In the genomic region with DNA sequence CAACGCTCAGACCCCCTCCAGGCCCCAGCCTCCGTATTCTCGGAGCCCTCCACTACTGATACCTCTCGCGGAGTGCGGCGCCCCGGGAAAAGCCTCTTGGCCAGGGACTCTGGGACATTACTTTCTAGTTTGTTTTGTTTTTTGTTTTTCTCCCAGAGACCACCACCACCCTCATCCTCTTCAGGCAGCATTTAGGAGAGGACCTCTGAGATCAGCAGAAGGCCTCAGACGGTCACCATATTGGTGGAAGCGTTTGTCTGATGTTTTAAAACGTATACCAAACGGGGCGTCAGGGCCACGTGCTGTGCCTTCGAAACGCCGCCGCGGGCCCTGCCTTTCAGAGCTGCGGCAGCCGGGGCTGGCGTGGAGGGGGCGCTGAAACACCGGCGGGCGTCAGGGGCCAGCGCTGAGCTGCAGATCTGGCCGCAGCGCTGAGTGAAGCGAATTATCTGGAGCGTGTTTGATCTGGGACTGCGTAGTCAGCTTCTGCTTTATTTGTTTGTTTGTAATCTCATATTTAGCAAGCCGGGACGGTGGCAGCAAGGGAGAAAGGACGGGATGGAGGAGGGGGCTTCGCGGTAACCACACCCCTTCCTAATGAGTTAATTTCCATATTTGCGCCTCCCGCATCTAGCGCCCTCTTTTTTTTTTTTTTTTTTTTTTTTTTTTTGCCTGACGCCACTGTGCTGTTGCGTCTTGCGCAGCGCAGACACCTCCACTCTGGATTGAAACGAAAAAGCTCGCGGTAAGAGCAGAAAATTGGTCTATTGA, we compare ENCODE assay signal across 1 cellular context.
A peak's percentile ranks its signal among the peaks of the same experiment; 100 is the strongest.
TF ChIP-seq lines count a peak whose summit lies in the region.

No MANE protein-coding gene starts in this region.

TF ChIP-seq in WTC11, 78 proteins besides CTCF, POLR2A, EP300 and RAD21 (continued from another document and continues in another):
- TF ChIP-seq, protein P1, sequence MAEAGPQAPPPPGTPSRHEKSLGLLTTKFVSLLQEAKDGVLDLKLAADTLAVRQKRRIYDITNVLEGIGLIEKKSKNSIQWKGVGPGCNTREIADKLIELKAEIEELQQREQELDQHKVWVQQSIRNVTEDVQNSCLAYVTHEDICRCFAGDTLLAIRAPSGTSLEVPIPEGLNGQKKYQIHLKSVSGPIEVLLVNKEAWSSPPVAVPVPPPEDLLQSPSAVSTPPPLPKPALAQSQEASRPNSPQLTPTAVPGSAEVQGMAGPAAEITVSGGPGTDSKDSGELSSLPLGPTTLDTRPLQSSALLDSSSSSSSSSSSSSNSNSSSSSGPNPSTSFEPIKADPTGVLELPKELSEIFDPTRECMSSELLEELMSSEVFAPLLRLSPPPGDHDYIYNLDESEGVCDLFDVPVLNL (CRISPR knock-in tag; IDR thresholded peaks at IDR 0.05; ENCODE audit: borderline replicate concordance, low read depth): no peak
- TF ChIP-seq ZNF512 (CRISPR knock-in tag; IDR thresholded peaks at IDR 0.05; ENCODE audit: borderline replicate concordance): 0 out of 2 replicates have a peak, but pooled peaks have one; percentile 26
- no peak for TF ChIP-seq SMAD4 (CRISPR knock-in tag; IDR thresholded peaks at IDR 0.05)
- no peak for TF ChIP-seq TCF7 (CRISPR knock-in tag; IDR thresholded peaks at IDR 0.05; ENCODE audit: low read depth)
- TF ChIP-seq, protein P2, sequence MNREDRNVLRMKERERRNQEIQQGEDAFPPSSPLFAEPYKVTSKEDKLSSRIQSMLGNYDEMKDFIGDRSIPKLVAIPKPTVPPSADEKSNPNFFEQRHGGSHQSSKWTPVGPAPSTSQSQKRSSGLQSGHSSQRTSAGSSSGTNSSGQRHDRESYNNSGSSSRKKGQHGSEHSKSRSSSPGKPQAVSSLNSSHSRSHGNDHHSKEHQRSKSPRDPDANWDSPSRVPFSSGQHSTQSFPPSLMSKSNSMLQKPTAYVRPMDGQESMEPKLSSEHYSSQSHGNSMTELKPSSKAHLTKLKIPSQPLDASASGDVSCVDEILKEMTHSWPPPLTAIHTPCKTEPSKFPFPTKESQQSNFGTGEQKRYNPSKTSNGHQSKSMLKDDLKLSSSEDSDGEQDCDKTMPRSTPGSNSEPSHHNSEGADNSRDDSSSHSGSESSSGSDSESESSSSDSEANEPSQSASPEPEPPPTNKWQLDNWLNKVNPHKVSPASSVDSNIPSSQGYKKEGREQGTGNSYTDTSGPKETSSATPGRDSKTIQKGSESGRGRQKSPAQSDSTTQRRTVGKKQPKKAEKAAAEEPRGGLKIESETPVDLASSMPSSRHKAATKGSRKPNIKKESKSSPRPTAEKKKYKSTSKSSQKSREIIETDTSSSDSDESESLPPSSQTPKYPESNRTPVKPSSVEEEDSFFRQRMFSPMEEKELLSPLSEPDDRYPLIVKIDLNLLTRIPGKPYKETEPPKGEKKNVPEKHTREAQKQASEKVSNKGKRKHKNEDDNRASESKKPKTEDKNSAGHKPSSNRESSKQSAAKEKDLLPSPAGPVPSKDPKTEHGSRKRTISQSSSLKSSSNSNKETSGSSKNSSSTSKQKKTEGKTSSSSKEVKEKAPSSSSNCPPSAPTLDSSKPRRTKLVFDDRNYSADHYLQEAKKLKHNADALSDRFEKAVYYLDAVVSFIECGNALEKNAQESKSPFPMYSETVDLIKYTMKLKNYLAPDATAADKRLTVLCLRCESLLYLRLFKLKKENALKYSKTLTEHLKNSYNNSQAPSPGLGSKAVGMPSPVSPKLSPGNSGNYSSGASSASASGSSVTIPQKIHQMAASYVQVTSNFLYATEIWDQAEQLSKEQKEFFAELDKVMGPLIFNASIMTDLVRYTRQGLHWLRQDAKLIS (CRISPR knock-in tag; IDR thresholded peaks at IDR 0.05; ENCODE audit: borderline replicate concordance): peak; percentile 96; the same call in 1 of the 2 replicates
- TF ChIP-seq, protein P3, sequence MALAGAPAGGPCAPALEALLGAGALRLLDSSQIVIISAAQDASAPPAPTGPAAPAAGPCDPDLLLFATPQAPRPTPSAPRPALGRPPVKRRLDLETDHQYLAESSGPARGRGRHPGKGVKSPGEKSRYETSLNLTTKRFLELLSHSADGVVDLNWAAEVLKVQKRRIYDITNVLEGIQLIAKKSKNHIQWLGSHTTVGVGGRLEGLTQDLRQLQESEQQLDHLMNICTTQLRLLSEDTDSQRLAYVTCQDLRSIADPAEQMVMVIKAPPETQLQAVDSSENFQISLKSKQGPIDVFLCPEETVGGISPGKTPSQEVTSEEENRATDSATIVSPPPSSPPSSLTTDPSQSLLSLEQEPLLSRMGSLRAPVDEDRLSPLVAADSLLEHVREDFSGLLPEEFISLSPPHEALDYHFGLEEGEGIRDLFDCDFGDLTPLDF (CRISPR knock-in tag; IDR thresholded peaks at IDR 0.05): peak; percentile 87
- TF ChIP-seq SMAD3 (CRISPR knock-in tag; IDR thresholded peaks at IDR 0.05; ENCODE audit: borderline replicate concordance): peak; percentile 91
- TF ChIP-seq PREB (CRISPR knock-in tag; IDR thresholded peaks at IDR 0.05; ENCODE audit: borderline replicate concordance): no peak
- TF ChIP-seq IRF2 (CRISPR knock-in tag; IDR thresholded peaks at IDR 0.05; ENCODE audit: borderline replicate concordance, low read depth): 0 out of 2 replicates have a peak, but pooled peaks have one; percentile 37
- no peak for TF ChIP-seq GRHL2 (CRISPR knock-in tag; IDR thresholded peaks at IDR 0.05; ENCODE audit: insufficient replicate concordance, severe bottlenecking)
- peak; percentile 81 for TF ChIP-seq ESRRA (CRISPR knock-in tag; IDR thresholded peaks at IDR 0.05; ENCODE audit: borderline replicate concordance)
- TF ChIP-seq, protein P4, sequence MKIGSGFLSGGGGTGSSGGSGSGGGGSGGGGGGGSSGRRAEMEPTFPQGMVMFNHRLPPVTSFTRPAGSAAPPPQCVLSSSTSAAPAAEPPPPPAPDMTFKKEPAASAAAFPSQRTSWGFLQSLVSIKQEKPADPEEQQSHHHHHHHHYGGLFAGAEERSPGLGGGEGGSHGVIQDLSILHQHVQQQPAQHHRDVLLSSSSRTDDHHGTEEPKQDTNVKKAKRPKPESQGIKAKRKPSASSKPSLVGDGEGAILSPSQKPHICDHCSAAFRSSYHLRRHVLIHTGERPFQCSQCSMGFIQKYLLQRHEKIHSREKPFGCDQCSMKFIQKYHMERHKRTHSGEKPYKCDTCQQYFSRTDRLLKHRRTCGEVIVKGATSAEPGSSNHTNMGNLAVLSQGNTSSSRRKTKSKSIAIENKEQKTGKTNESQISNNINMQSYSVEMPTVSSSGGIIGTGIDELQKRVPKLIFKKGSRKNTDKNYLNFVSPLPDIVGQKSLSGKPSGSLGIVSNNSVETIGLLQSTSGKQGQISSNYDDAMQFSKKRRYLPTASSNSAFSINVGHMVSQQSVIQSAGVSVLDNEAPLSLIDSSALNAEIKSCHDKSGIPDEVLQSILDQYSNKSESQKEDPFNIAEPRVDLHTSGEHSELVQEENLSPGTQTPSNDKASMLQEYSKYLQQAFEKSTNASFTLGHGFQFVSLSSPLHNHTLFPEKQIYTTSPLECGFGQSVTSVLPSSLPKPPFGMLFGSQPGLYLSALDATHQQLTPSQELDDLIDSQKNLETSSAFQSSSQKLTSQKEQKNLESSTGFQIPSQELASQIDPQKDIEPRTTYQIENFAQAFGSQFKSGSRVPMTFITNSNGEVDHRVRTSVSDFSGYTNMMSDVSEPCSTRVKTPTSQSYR (CRISPR knock-in tag; IDR thresholded peaks at IDR 0.05): peak; percentile 97
- TF ChIP-seq TEAD4 (CRISPR knock-in tag; IDR thresholded peaks at IDR 0.05): no peak
- no peak for TF ChIP-seq ZSCAN18 (CRISPR knock-in tag; IDR thresholded peaks at IDR 0.05)
- TF ChIP-seq, protein P5, sequence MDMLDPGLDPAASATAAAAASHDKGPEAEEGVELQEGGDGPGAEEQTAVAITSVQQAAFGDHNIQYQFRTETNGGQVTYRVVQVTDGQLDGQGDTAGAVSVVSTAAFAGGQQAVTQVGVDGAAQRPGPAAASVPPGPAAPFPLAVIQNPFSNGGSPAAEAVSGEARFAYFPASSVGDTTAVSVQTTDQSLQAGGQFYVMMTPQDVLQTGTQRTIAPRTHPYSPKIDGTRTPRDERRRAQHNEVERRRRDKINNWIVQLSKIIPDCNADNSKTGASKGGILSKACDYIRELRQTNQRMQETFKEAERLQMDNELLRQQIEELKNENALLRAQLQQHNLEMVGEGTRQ (CRISPR knock-in tag; IDR thresholded peaks at IDR 0.05): peak; percentile 71
- TF ChIP-seq ZNF263 (CRISPR knock-in tag; IDR thresholded peaks at IDR 0.05; ENCODE audit: low read depth): no peak
- TF ChIP-seq RORB (CRISPR knock-in tag; IDR thresholded peaks at IDR 0.05): no peak
- peak; percentile 94 for TF ChIP-seq ETV6 (CRISPR knock-in tag; IDR thresholded peaks at IDR 0.05)
- TF ChIP-seq ZNF121 (CRISPR knock-in tag; IDR thresholded peaks at IDR 0.05): no peak
- TF ChIP-seq SP1 (CRISPR knock-in tag; conservative IDR thresholded peaks at IDR 0.05): peak; percentile 78
- no peak; the same call in 1 of the 2 replicates for TF ChIP-seq NR3C1 (CRISPR knock-in tag; conservative IDR thresholded peaks at IDR 0.05; ENCODE audit: low read depth)
- TF ChIP-seq, protein P6, sequence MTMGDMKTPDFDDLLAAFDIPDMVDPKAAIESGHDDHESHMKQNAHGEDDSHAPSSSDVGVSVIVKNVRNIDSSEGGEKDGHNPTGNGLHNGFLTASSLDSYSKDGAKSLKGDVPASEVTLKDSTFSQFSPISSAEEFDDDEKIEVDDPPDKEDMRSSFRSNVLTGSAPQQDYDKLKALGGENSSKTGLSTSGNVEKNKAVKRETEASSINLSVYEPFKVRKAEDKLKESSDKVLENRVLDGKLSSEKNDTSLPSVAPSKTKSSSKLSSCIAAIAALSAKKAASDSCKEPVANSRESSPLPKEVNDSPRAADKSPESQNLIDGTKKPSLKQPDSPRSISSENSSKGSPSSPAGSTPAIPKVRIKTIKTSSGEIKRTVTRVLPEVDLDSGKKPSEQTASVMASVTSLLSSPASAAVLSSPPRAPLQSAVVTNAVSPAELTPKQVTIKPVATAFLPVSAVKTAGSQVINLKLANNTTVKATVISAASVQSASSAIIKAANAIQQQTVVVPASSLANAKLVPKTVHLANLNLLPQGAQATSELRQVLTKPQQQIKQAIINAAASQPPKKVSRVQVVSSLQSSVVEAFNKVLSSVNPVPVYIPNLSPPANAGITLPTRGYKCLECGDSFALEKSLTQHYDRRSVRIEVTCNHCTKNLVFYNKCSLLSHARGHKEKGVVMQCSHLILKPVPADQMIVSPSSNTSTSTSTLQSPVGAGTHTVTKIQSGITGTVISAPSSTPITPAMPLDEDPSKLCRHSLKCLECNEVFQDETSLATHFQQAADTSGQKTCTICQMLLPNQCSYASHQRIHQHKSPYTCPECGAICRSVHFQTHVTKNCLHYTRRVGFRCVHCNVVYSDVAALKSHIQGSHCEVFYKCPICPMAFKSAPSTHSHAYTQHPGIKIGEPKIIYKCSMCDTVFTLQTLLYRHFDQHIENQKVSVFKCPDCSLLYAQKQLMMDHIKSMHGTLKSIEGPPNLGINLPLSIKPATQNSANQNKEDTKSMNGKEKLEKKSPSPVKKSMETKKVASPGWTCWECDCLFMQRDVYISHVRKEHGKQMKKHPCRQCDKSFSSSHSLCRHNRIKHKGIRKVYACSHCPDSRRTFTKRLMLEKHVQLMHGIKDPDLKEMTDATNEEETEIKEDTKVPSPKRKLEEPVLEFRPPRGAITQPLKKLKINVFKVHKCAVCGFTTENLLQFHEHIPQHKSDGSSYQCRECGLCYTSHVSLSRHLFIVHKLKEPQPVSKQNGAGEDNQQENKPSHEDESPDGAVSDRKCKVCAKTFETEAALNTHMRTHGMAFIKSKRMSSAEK (CRISPR knock-in tag; IDR thresholded peaks at IDR 0.05; ENCODE audit: borderline replicate concordance): peak; percentile 84; the same call in 1 of the 2 replicates
- TF ChIP-seq ZNF232 (CRISPR knock-in tag; IDR thresholded peaks at IDR 0.05): peak; percentile 92
- no peak for TF ChIP-seq GTF2I (CRISPR knock-in tag; conservative IDR thresholded peaks at IDR 0.05)
- no peak for TF ChIP-seq KAT7 (CRISPR knock-in tag; IDR thresholded peaks at IDR 0.05; ENCODE audit: borderline replicate concordance)
- TF ChIP-seq FOXP1 (CRISPR knock-in tag; IDR thresholded peaks at IDR 0.05; ENCODE audit: borderline replicate concordance): peak; percentile 96
- TF ChIP-seq NR1H2 (CRISPR knock-in tag; IDR thresholded peaks at IDR 0.05): no peak
- no peak for TF ChIP-seq HMGA2 (CRISPR knock-in tag; IDR thresholded peaks at IDR 0.05)
- TF ChIP-seq ZNF219 (CRISPR knock-in tag; IDR thresholded peaks at IDR 0.05; ENCODE audit: borderline replicate concordance): no peak
- no peak for TF ChIP-seq JAZF1 (CRISPR knock-in tag; IDR thresholded peaks at IDR 0.05)
- TF ChIP-seq, protein P7, sequence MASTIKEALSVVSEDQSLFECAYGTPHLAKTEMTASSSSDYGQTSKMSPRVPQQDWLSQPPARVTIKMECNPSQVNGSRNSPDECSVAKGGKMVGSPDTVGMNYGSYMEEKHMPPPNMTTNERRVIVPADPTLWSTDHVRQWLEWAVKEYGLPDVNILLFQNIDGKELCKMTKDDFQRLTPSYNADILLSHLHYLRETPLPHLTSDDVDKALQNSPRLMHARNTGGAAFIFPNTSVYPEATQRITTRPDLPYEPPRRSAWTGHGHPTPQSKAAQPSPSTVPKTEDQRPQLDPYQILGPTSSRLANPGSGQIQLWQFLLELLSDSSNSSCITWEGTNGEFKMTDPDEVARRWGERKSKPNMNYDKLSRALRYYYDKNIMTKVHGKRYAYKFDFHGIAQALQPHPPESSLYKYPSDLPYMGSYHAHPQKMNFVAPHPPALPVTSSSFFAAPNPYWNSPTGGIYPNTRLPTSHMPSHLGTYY (CRISPR knock-in tag; IDR thresholded peaks at IDR 0.05): no peak
